In genomic region chr2:70301344-70302194, GRCh38 we compare ENCODE assay signal across 1 cellular context.
TF ChIP-seq lines count a peak whose summit lies in the region.

Gene FAM136A (minus strand): TSS chr2:70302067. CDS start chr2:70302011, 56 bp downstream.

TF ChIP-seq in K562, 482 proteins besides CTCF, POLR2A, EP300 and RAD21 (continued from another document and continues in another):
- TF ChIP-seq HMG20A (CRISPR knock-in tag; conservative IDR thresholded peaks at IDR 0.05), result no peak
- TF ChIP-seq, protein P1, sequence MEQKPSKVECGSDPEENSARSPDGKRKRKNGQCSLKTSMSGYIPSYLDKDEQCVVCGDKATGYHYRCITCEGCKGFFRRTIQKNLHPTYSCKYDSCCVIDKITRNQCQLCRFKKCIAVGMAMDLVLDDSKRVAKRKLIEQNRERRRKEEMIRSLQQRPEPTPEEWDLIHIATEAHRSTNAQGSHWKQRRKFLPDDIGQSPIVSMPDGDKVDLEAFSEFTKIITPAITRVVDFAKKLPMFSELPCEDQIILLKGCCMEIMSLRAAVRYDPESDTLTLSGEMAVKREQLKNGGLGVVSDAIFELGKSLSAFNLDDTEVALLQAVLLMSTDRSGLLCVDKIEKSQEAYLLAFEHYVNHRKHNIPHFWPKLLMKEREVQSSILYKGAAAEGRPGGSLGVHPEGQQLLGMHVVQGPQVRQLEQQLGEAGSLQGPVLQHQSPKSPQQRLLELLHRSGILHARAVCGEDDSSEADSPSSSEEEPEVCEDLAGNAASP (IDR thresholded peaks at IDR 0.05), result no peak
- TF ChIP-seq FOXP1 (CRISPR knock-in tag; IDR thresholded peaks at IDR 0.05), result peak; percentile 58; the same call in 1 of the 2 replicates
- no peak for TF ChIP-seq GTF3C2 (IDR thresholded peaks at IDR 0.05; ENCODE audit: borderline replicate concordance, extremely low read depth, insufficient read length)
- TF ChIP-seq ZNF347 (CRISPR knock-in tag; IDR thresholded peaks at IDR 0.05; ENCODE audit: low read depth), result no peak
- TF ChIP-seq SREBF2 (CRISPR knock-in tag; IDR thresholded peaks at IDR 0.05), result no peak
- no peak for TF ChIP-seq RFX1 (IDR thresholded peaks at IDR 0.05)
- peak; percentile 82 for TF ChIP-seq TAF1 (IDR thresholded peaks at IDR 0.05; ENCODE audit: control insufficient read depth, extremely low read depth, insufficient read depth, low read length, severe bottlenecking)
- no peak for TF ChIP-seq C11orf30 (IDR thresholded peaks at IDR 0.05; ENCODE audit: low read depth)
- no peak for TF ChIP-seq PYGO2 (tag; IDR thresholded peaks at IDR 0.05)
- TF ChIP-seq, protein P2, sequence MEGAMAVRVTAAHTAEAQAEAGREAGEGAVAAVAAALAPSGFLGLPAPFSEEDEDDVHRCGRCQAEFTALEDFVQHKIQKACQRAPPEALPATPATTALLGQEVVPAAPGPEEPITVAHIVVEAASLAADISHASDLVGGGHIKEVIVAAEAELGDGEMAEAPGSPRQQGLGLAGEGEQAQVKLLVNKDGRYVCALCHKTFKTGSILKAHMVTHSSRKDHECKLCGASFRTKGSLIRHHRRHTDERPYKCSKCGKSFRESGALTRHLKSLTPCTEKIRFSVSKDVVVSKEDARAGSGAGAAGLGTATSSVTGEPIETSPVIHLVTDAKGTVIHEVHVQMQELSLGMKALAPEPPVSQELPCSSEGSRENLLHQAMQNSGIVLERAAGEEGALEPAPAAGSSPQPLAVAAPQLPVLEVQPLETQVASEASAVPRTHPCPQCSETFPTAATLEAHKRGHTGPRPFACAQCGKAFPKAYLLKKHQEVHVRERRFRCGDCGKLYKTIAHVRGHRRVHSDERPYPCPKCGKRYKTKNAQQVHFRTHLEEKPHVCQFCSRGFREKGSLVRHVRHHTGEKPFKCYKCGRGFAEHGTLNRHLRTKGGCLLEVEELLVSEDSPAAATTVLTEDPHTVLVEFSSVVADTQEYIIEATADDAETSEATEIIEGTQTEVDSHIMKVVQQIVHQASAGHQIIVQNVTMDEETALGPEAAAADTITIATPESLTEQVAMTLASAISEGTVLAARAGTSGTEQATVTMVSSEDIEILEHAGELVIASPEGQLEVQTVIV (CRISPR knock-in tag; IDR thresholded peaks at IDR 0.05; ENCODE audit: borderline replicate concordance), result no peak
- TF ChIP-seq ZNF253 (CRISPR knock-in tag; conservative IDR thresholded peaks at IDR 0.05), result no peak
- no peak for TF ChIP-seq CCAR2 (IDR thresholded peaks at IDR 0.05; ENCODE audit: low read depth, low read length)
- TF ChIP-seq RNF2 (IDR thresholded peaks at IDR 0.05), result no peak
- TF ChIP-seq HLTF (IDR thresholded peaks at IDR 0.05), result no peak
- TF ChIP-seq ZBTB43 (CRISPR knock-in tag; IDR thresholded peaks at IDR 0.05), result no peak
- no peak for TF ChIP-seq SMARCC2 (IDR thresholded peaks at IDR 0.05; ENCODE audit: low read depth)
- TF ChIP-seq THAP12 (CRISPR knock-in tag; IDR thresholded peaks at IDR 0.05), result 0 out of 2 replicates have a peak, but pooled peaks have one; percentile 52
- TF ChIP-seq ARID1B (IDR thresholded peaks at IDR 0.05), result 0 out of 2 replicates have a peak, but pooled peaks have one; percentile 17
- TF ChIP-seq, protein P3, sequence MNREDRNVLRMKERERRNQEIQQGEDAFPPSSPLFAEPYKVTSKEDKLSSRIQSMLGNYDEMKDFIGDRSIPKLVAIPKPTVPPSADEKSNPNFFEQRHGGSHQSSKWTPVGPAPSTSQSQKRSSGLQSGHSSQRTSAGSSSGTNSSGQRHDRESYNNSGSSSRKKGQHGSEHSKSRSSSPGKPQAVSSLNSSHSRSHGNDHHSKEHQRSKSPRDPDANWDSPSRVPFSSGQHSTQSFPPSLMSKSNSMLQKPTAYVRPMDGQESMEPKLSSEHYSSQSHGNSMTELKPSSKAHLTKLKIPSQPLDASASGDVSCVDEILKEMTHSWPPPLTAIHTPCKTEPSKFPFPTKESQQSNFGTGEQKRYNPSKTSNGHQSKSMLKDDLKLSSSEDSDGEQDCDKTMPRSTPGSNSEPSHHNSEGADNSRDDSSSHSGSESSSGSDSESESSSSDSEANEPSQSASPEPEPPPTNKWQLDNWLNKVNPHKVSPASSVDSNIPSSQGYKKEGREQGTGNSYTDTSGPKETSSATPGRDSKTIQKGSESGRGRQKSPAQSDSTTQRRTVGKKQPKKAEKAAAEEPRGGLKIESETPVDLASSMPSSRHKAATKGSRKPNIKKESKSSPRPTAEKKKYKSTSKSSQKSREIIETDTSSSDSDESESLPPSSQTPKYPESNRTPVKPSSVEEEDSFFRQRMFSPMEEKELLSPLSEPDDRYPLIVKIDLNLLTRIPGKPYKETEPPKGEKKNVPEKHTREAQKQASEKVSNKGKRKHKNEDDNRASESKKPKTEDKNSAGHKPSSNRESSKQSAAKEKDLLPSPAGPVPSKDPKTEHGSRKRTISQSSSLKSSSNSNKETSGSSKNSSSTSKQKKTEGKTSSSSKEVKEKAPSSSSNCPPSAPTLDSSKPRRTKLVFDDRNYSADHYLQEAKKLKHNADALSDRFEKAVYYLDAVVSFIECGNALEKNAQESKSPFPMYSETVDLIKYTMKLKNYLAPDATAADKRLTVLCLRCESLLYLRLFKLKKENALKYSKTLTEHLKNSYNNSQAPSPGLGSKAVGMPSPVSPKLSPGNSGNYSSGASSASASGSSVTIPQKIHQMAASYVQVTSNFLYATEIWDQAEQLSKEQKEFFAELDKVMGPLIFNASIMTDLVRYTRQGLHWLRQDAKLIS (CRISPR knock-in tag; IDR thresholded peaks at IDR 0.05), result no peak
- TF ChIP-seq, protein P4, sequence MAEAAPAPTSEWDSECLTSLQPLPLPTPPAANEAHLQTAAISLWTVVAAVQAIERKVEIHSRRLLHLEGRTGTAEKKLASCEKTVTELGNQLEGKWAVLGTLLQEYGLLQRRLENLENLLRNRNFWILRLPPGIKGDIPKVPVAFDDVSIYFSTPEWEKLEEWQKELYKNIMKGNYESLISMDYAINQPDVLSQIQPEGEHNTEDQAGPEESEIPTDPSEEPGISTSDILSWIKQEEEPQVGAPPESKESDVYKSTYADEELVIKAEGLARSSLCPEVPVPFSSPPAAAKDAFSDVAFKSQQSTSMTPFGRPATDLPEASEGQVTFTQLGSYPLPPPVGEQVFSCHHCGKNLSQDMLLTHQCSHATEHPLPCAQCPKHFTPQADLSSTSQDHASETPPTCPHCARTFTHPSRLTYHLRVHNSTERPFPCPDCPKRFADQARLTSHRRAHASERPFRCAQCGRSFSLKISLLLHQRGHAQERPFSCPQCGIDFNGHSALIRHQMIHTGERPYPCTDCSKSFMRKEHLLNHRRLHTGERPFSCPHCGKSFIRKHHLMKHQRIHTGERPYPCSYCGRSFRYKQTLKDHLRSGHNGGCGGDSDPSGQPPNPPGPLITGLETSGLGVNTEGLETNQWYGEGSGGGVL (CRISPR knock-in tag; IDR thresholded peaks at IDR 0.05), result no peak
- no peak for TF ChIP-seq ZFP1 (CRISPR knock-in tag; IDR thresholded peaks at IDR 0.05)
- no peak for TF ChIP-seq CAMTA2 (CRISPR knock-in tag; conservative IDR thresholded peaks at IDR 0.05)
- TF ChIP-seq SIN3B (IDR thresholded peaks at IDR 0.05; ENCODE audit: low read depth), result peak; percentile 31; the same call in 1 of the 2 replicates
- TF ChIP-seq KAT2B (IDR thresholded peaks at IDR 0.05; ENCODE audit: low read depth, low read length), result no peak
- TF ChIP-seq MTA3 (IDR thresholded peaks at IDR 0.05; ENCODE audit: borderline replicate concordance), result peak; percentile 55
- TF ChIP-seq HMGN3 (IDR thresholded peaks at IDR 0.05; ENCODE audit: borderline replicate concordance, extremely low read depth, insufficient read length, low read depth, low read length), result peak; percentile 59
- TF ChIP-seq, protein P5, sequence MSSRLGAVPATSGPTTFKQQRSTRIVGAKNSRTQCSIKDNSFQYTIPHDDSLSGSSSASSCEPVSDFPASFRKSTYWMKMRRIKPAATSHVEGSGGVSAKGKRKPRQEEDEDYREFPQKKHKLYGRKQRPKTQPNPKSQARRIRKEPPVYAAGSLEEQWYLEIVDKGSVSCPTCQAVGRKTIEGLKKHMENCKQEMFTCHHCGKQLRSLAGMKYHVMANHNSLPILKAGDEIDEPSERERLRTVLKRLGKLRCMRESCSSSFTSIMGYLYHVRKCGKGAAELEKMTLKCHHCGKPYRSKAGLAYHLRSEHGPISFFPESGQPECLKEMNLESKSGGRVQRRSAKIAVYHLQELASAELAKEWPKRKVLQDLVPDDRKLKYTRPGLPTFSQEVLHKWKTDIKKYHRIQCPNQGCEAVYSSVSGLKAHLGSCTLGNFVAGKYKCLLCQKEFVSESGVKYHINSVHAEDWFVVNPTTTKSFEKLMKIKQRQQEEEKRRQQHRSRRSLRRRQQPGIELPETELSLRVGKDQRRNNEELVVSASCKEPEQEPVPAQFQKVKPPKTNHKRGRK (tag; IDR thresholded peaks at IDR 0.05), result no peak
- no peak for TF ChIP-seq XRCC3 (IDR thresholded peaks at IDR 0.05)
- TF ChIP-seq ZNF175 (CRISPR knock-in tag; IDR thresholded peaks at IDR 0.05; ENCODE audit: low read depth), result no peak
- TF ChIP-seq, protein P6, sequence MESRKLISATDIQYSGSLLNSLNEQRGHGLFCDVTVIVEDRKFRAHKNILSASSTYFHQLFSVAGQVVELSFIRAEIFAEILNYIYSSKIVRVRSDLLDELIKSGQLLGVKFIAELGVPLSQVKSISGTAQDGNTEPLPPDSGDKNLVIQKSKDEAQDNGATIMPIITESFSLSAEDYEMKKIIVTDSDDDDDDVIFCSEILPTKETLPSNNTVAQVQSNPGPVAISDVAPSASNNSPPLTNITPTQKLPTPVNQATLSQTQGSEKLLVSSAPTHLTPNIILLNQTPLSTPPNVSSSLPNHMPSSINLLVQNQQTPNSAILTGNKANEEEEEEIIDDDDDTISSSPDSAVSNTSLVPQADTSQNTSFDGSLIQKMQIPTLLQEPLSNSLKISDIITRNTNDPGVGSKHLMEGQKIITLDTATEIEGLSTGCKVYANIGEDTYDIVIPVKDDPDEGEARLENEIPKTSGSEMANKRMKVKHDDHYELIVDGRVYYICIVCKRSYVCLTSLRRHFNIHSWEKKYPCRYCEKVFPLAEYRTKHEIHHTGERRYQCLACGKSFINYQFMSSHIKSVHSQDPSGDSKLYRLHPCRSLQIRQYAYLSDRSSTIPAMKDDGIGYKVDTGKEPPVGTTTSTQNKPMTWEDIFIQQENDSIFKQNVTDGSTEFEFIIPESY (CRISPR knock-in tag; IDR thresholded peaks at IDR 0.05), result no peak
- no peak for TF ChIP-seq IFI16 (CRISPR knock-in tag; IDR thresholded peaks at IDR 0.05)
- peak; percentile 65 for TF ChIP-seq ESRRA (IDR thresholded peaks at IDR 0.05; ENCODE audit: borderline replicate concordance, low read depth)
- TF ChIP-seq BRD9 (IDR thresholded peaks at IDR 0.05; ENCODE audit: low read depth, partially characterized antibody), result peak; percentile 38
- no peak for TF ChIP-seq CREB5 (CRISPR knock-in tag; IDR thresholded peaks at IDR 0.05)
- no peak for TF ChIP-seq CREBBP (IDR thresholded peaks at IDR 0.05; ENCODE audit: low read depth, low read length)
- no peak for TF ChIP-seq ARHGAP35 (IDR thresholded peaks at IDR 0.05; ENCODE audit: partially characterized antibody)
- no peak for TF ChIP-seq ZNF311 (CRISPR knock-in tag; IDR thresholded peaks at IDR 0.05)
